In genomic region chr2:40282428-40282827, GRCh38 we compare ENCODE assay signal across 12 cellular contexts.
A peak's percentile ranks its signal among the peaks of the same experiment; 100 is the strongest.
DNase-seq lines count a peak whose midpoint lies in the region; ATAC-seq and TF ChIP-seq lines count a peak whose summit lies in the region.
"Had no signal": no experiment of that assay in that cellular context is flagged by ENCODE, and none has a peak within 500 bp of the region (broad histone marks: within the 10 kb centered on the region; RNA-seq: fewer than 3 reads in every experiment).

No MANE protein-coding gene starts in this region.

- H3K23ac ChIP-seq in mesenchymal stem cell (ENCODE audit: low read length in 2 of 2): no peak overlapping the region

- no peak overlapping the region for H3K14ac ChIP-seq in mesenchymal stem cell (ENCODE audit: low read length in 2 of 2)

- peak overlapping the region; percentile 58 for H2BK5ac ChIP-seq in mesenchymal stem cell (ENCODE audit: low read depth, low read length, poor library complexity, severe bottlenecking)

- H3K4ac ChIP-seq in mesenchymal stem cell (ENCODE audit: low read depth in 1 of 2, low read length in 2 of 2): no peak overlapping the region

- ATAC-seq in GM21576 (IDR thresholded peaks at IDR 0.05; ENCODE audit: unreplicated experiment): peak; percentile 38

- no peaks in the 10 kb centered on the region for H3K36me3 ChIP-seq in adipocyte (ENCODE audit: control insufficient read depth, insufficient read depth, low read length, severe bottlenecking)
- no peaks in the 10 kb centered on the region for H3K36me3 ChIP-seq in mesenchymal stem cell (ENCODE audit: control insufficient read depth in 1 of 2, insufficient read depth in 2 of 2, low read depth in 1 of 2, low read length in 2 of 2)

- no peak overlapping the region for H4K91ac ChIP-seq in mesenchymal stem cell (ENCODE audit: low read length)

- H2AFZ ChIP-seq in mesenchymal stem cell (ENCODE audit: low read depth, low read length): no peak overlapping the region

- H3K9ac ChIP-seq in adipocyte (ENCODE audit: low read length) (peak overlapping the region; percentile 73), mesenchymal stem cell (ENCODE audit: low read length) (peak overlapping the region; percentile 83)

- H3K9me3 ChIP-seq in adipocyte (ENCODE audit: control insufficient read depth, low read length) (no peaks in the 10 kb centered on the region), mesenchymal stem cell (ENCODE audit: control insufficient read depth, low read length) (no peaks in the 10 kb centered on the region)

- peak overlapping the region; percentile 18 for H3K4me2 ChIP-seq in mesenchymal stem cell (ENCODE audit: low read length, poor library complexity, severe bottlenecking)

- peak overlapping the region; percentile 94 for H3K27ac ChIP-seq in mesenchymal stem cell (ENCODE audit: low read length, poor library complexity, severe bottlenecking)
- H3K27ac ChIP-seq: C4-2B had no signal

- H3K4me3 ChIP-seq in adipocyte (ENCODE audit: low read length) (peak overlapping the region; percentile 75), mesenchymal stem cell (ENCODE audit: insufficient read depth in 1 of 2, low read depth in 1 of 2, low read length in 2 of 2) (peak overlapping the region in 1 of 2 experiments; percentile 73)

- H2AK5ac ChIP-seq in mesenchymal stem cell (ENCODE audit: low read length, severe bottlenecking): no peak overlapping the region

- TF ChIP-seq CTCF in AG09319 (IDR thresholded peaks at IDR 0.05; ENCODE audit: low read depth, low read length): no peak
- TF ChIP-seq CTCF in GM10266 (IDR thresholded peaks at IDR 0.05; ENCODE audit: control insufficient read depth, insufficient read depth, low read depth, missing control alignments): no peak

- H2BK12ac ChIP-seq in mesenchymal stem cell (ENCODE audit: low read length in 2 of 2): no peak overlapping the region

- peaks cover 6% of the 10 kb centered on the region for H3K79me1 ChIP-seq in mesenchymal stem cell (replicated peaks; ENCODE audit: low read length, poor library complexity, severe bottlenecking)

- H3K4me1 ChIP-seq in adipocyte (ENCODE audit: control insufficient read depth, insufficient read depth, low read length) (peaks cover 52% of the 10 kb centered on the region), mesenchymal stem cell (ENCODE audit: control insufficient read depth, insufficient read depth, low read depth, low read length) (peaks cover 3% of the 10 kb centered on the region)

- H2BK120ac ChIP-seq in mesenchymal stem cell (ENCODE audit: low read depth, low read length): no peak overlapping the region

- no peak overlapping the region for H3K18ac ChIP-seq in mesenchymal stem cell (ENCODE audit: low read depth in 1 of 2, low read length in 2 of 2)

- H3K27me3 ChIP-seq in adipocyte (replicated peaks; ENCODE audit: control insufficient read depth, insufficient read depth, low read length): no peaks in the 10 kb centered on the region
- no peaks in the 10 kb centered on the region for H3K27me3 ChIP-seq in mesenchymal stem cell (ENCODE audit: control insufficient read depth in 1 of 2, insufficient read depth in 1 of 2, low read length in 2 of 2)

- DNase-seq in AG09319 (ENCODE audit: extremely low read depth, low read depth) (peak; percentile 22), adipocyte (ENCODE audit: low read depth) (no peak), mesenchymal stem cell (no peak), HUDEP-2 (lab: John Stamatoyannopoulos, UW; ENCODE audit: unreplicated experiment in 76 of 76) (no peak), amygdala (lab: John Stamatoyannopoulos, UW) (no peak), GM10266 (ENCODE audit: extremely low spot score) (no peak)
- DNase-seq in activated CD4-positive, alpha-beta T cell treated with anti-CD3 and anti-CD28 coated beads, Interleukin-2, amount 50 U/mL, for 1 hour: no peak
- DNase-seq: activated CD4-positive, alpha-beta T cell treated with anti-CD3 and anti-CD28 coated beads, Interleukin-2, amount 50 U/mL, for 4 hours; OCI-M1; stimulated activated CD4-positive, alpha-beta T cell treated with anti-CD3 and anti-CD28 coated beads, Interleukin-1b, Interleukin-23, amount 100 ng/mL, for 48 hours had no signal

- no peak overlapping the region for H2BK15ac ChIP-seq in mesenchymal stem cell (ENCODE audit: low read depth, poor library complexity, severe bottlenecking)

- H4K8ac ChIP-seq in mesenchymal stem cell (ENCODE audit: low read length): no peak overlapping the region

- WGBS in mesenchymal stem cell: 94% methylated on average over 7 of the region's 7 CpGs
